Comparison of ENCODE assay signal across 8 cellular contexts in genomic region chr6:106975699-106976032, GRCh38. TPM values are rescaled to one million over a fixed set of nuclear protein-coding genes. Genes with fewer than 3 reads are reported as not detected.
DNase-seq lines count a peak whose midpoint lies in the region; ATAC-seq and TF ChIP-seq lines count a peak whose summit lies in the region.

No MANE protein-coding gene starts in this region.

- H3K4me1 ChIP-seq in SJSA1 (replicated peaks) (peaks cover 11% of the 10 kb centered on the region), foreskin keratinocyte (peaks cover 4% of the 10 kb centered on the region)

- H3K27me3 ChIP-seq in SJSA1 (replicated peaks) (peaks cover 4% of the 10 kb centered on the region), foreskin keratinocyte (no peaks in the 10 kb centered on the region)

- TF ChIP-seq CTCF in foreskin keratinocyte (conservative IDR thresholded peaks at IDR 0.05) = no peak

- H3K36me3 ChIP-seq in SJSA1 = peaks cover 23% of the 10 kb centered on the region

- H3K4me3 ChIP-seq in SJSA1 (peak overlapping the region; percentile 77), skin epidermis (peak overlapping the region in 6 of 7 experiments; percentile 46 to 62 (median 56))

- DNase-seq in NCI-H2107 treated with DMSO at 0.1 percent for 48 hours (lab: John Stamatoyannopoulos, UW; ENCODE audit: unreplicated experiment) = peak; percentile 20
- no peak for DNase-seq in NCI-H2107 (lab: John Stamatoyannopoulos, UW)
- no peak for DNase-seq in SJSA1 (ENCODE audit: low read depth in 1 of 2, low spot score in 2 of 2)
- DNase-seq in foreskin keratinocyte = peak in 1 of 2 donors; percentile 43
- DNase-seq in activated CD4-positive, CD25-positive, alpha-beta regulatory T cell (lab: John Stamatoyannopoulos, UW) = no peak
- no peak for DNase-seq in dermis blood vessel endothelial cell

- peak overlapping the region; percentile 75 for H3K27ac ChIP-seq in SJSA1
- peak overlapping the region; percentile 90 for H3K27ac ChIP-seq in foreskin keratinocyte
- H3K27ac ChIP-seq in skin epidermis = peak overlapping the region in 13 of 21 experiments; percentile 8 to 88 (median 72)

- 0 out of 2 replicates have a peak, but pooled peaks cover 2% of the 10 kb centered on the region for H3K9me3 ChIP-seq in SJSA1 (replicated peaks)

- ATAC-seq in foreskin keratinocyte = no peak
- no peak for ATAC-seq in GM18498 (IDR thresholded peaks at IDR 0.05; ENCODE audit: unreplicated experiment)

RNA-seq across cellular contexts. Expression of gene CD24, which starts 1.1 kb away (rescaled TPM):
- total RNA-seq in SJSA1 (2014; rRNA removed; shearing (Covaris generic)) = 299 and 431 TPM in 2 replicates
- total RNA-seq in foreskin keratinocyte = 251 and 321 TPM in 2 replicates
- 192 and 206 TPM in 2 replicates for polyA plus RNA-seq in foreskin keratinocyte
- 9.4 and 21.6 TPM in 2 replicates for total RNA-seq in dermis blood vessel endothelial cell

RNA-seq across cellular contexts. Expression of gene MTRES1, which starts 52.3 kb away (rescaled TPM):
- total RNA-seq in SJSA1 (2014; rRNA removed; shearing (Covaris generic)) = 20.4 and 22.0 TPM in 2 replicates
- total RNA-seq in foreskin keratinocyte (18.9 and 19.3 TPM in 2 replicates), dermis blood vessel endothelial cell (11.1 TPM in 2 replicates)
- polyA plus RNA-seq in foreskin keratinocyte = 23.6 and 24.6 TPM in 2 replicates

Comparison
In these comparisons a context has a peak if more than half of its experiments do, and no peak if none do; other contexts are left out.
1. RNA of gene CD24, which starts 1.1 kb away (total RNA-seq): 299 to 431 TPM in SJSA1 and 251 to 321 TPM in foreskin keratinocyte; 9.4 to 21.6 TPM in dermis blood vessel endothelial cell; every median in the first group is over 10 times any median in the second.
2. Peak in every context shown above with its lines, with median percentiles within 50 percentile points of each other: H3K27ac ChIP-seq.